ENCODE assay signal across 23 cellular contexts in genomic region chr9:87562062-87562461, GRCh38.
"Had no signal": no experiment of that assay in that cellular context is flagged by ENCODE, and none has a peak within 500 bp of the region (broad histone marks: within the 10 kb centered on the region; RNA-seq: fewer than 3 reads in every experiment).

No MANE protein-coding gene starts in this region.

- H3K27ac Mint-ChIP-seq: IgD-negative memory B cell had no signal

- H3K36me3 Mint-ChIP-seq: IgD-negative memory B cell had no signal

- H3K4me1 Mint-ChIP-seq: IgD-negative memory B cell had no signal

- H3K9me3 ChIP-seq: SJSA1 had no signal

- FAIRE-seq: RCC 7860 had no signal

- H3K4me3 ChIP-seq: SJSA1, SK-N-MC had no signal

- DNase-seq: KBM-7, MV-4-11, NCI-H1048, NCI-H1105, NCI-H1417, NCI-H1436 treated with DMSO at 0.1 percent for 48 hours, NCI-H1694 treated with DMSO at 0.1 percent for 48 hours, NCI-H1930, NCI-H2081, NCI-H2107, NCI-H2227 treated with DMSO at 0.1 percent for 48 hours, NCI-H446, NCI-H510A, NCI-H524 treated with DMSO at 0.1 percent for 48 hours, NCI-H69, NCI-H774, Right ventricle myocardium superior, RPMI8226, SIG-M5 had no signal

- H3K27me3 ChIP-seq: SJSA1 had no signal

- H3K27ac ChIP-seq: SK-N-MC had no signal

- H3K4me3 Mint-ChIP-seq: IgD-negative memory B cell had no signal
